Comparison of ENCODE assay signal across 21 cellular contexts in genomic region chr7:32318300-32319018, GRCh38.
DNase-seq lines count a peak whose midpoint lies in the region; ATAC-seq and TF ChIP-seq lines count a peak whose summit lies in the region.
"Had no signal": no experiment of that assay in that cellular context is flagged by ENCODE, and none has a peak within 500 bp of the region (broad histone marks: within the 10 kb centered on the region; RNA-seq: fewer than 3 reads in every experiment).

No MANE protein-coding gene starts in this region.

- H3K27me3 Mint-ChIP-seq in endodermal cell (ENCODE audit: insufficient read depth), result peaks cover 16% of the 10 kb centered on the region

- CTCF ChIA-PET in mammary epithelial cell (lab: Charles Lee; ENCODE audit: low non-redundant PET), result no interaction called here

- no peak for TF ChIP-seq POLR2A in breast epithelium (IDR thresholded peaks at IDR 0.05)
- no peak for TF ChIP-seq POLR2A in heart left ventricle (IDR thresholded peaks at IDR 0.05)

- no peak overlapping the region for H3K9ac ChIP-seq in mammary epithelial cell (ENCODE audit: insufficient read depth, low read length)
- H3K9ac ChIP-seq in endodermal cell (ENCODE audit: extremely low read depth, low read length, poor library complexity, severe bottlenecking), result no peak overlapping the region

- in situ Hi-C loops in mammary epithelial cell (cut with MboI; ENCODE audit: low sequenced_read_pairs in 2 of 2), result no loop called here

- no TSS peak for BruUV-seq in mammary epithelial cell (replicated peaks; lab: Mats Ljungman, UMichigan)

- H3K4me3 ChIP-seq in breast epithelium, result peak overlapping the region; percentile 13 to 17 (median 15)
- H3K4me3 ChIP-seq in mammary epithelial cell (replicated peaks in 1 of 3; ENCODE audit: insufficient read depth in 1 of 3, low read depth in 2 of 3, low read length in 3 of 3), result no peak overlapping the region
- H3K4me3 ChIP-seq in heart left ventricle, result peak overlapping the region in 11 of 12 donors; percentile 2 to 56 (median 46)
- peak overlapping the region; percentile 19 for H3K4me3 ChIP-seq in osteoblast (ENCODE audit: insufficient read depth, low read length)
- H3K4me3 ChIP-seq in upper lobe of right lung, result peak overlapping the region; percentile 25
- no peak overlapping the region for H3K4me3 ChIP-seq in endodermal cell (ENCODE audit: low read length)
- H3K4me3 ChIP-seq: cardiac muscle cell, MG63, PC-9 had no signal

- H3K4me2 ChIP-seq in mammary epithelial cell (ENCODE audit: insufficient read depth, low read depth, low read length), result no peak overlapping the region
- H3K4me2 ChIP-seq in osteoblast (ENCODE audit: insufficient read depth, low read length), result peak overlapping the region; percentile 43
- H3K4me2 ChIP-seq: PC-9 had no signal

- peaks cover 0 to 6% of the 10 kb centered on the region in 2 donors for H3K27me3 ChIP-seq in breast epithelium
- H3K27me3 ChIP-seq in mammary epithelial cell (ENCODE audit: insufficient read depth, low read length), result peaks cover 2% of the 10 kb centered on the region
- H3K27me3 ChIP-seq in heart left ventricle, result peaks cover 0 to 21% (median 0%) of the 10 kb centered on the region in 9 donors
- H3K27me3 ChIP-seq in osteoblast (ENCODE audit: insufficient read depth, low read length), result peaks cover 10% of the 10 kb centered on the region
- H3K27me3 ChIP-seq in upper lobe of right lung, result peaks cover 34% of the 10 kb centered on the region
- no peaks in the 10 kb centered on the region for H3K27me3 ChIP-seq in endodermal cell (ENCODE audit: control insufficient read depth, insufficient read depth, low read length, poor library complexity, severe bottlenecking)
- H3K27me3 ChIP-seq: cardiac muscle cell, MG63 had no signal

- H2AFZ ChIP-seq in mammary epithelial cell (ENCODE audit: low read depth, low read length) (no peak overlapping the region), osteoblast (ENCODE audit: low read length) (peak overlapping the region; percentile 22)
- H2AFZ ChIP-seq: PC-9 had no signal

- no peak overlapping the region for H3K27ac Mint-ChIP-seq in endodermal cell
- H3K27ac Mint-ChIP-seq: activated CD4-positive, alpha-beta T cell treated with anti-CD3 and anti-CD28 coated beads, Interleukin-2, amount 10 ng/mL, durations not matched to agents 24 days and 14 days; activated naive CD8-positive, alpha-beta T cell treated with anti-CD3 and anti-CD28 coated beads for 36 hours; mesothelial cell of epicardium had no signal

- no peak overlapping the region for H3K27ac ChIP-seq in breast epithelium
- no peak overlapping the region for H3K27ac ChIP-seq in mammary epithelial cell (ENCODE audit: insufficient read depth, low read depth, low read length)
- H3K27ac ChIP-seq in heart left ventricle, result peak overlapping the region in 1 of 12 donors; percentile 24
- no peak overlapping the region for H3K27ac ChIP-seq in osteoblast (ENCODE audit: low read depth, low read length)
- H3K27ac ChIP-seq in upper lobe of right lung, result no peak overlapping the region
- no peak overlapping the region for H3K27ac ChIP-seq in endodermal cell (ENCODE audit: low read depth, low read length)
- H3K27ac ChIP-seq: cardiac muscle cell, PC-9 had no signal

- H3K36me3 ChIP-seq in breast epithelium (no peaks in the 10 kb centered on the region), mammary epithelial cell (ENCODE audit: insufficient read depth, low read length) (no peaks in the 10 kb centered on the region), heart left ventricle (no peaks in the 10 kb centered on the region), osteoblast (ENCODE audit: insufficient read depth, low read length) (no peaks in the 10 kb centered on the region), upper lobe of right lung (no peaks in the 10 kb centered on the region), endodermal cell (ENCODE audit: control insufficient read depth, insufficient read depth, low read length) (no peaks in the 10 kb centered on the region)
- H3K36me3 ChIP-seq: cardiac muscle cell, MG63 had no signal

- 81% methylated on average over 25 of the region's 37 CpGs for WGBS in mammary epithelial cell (ENCODE audit: low coverage, missing lambda C conversion rate)
- WGBS in heart left ventricle, 4 donors, result 23 to 43% (median 34%) methylated on average over 34 to 37 of the region's 37 CpGs
- WGBS in endodermal cell (ENCODE audit: insufficient coverage in 1 of 2, insufficient read length in 1 of 2), 2 experiments, result 90 to 92% methylated on average over 27 to 37 of the region's 37 CpGs

- no peaks in the 10 kb centered on the region for H3K9me3 ChIP-seq in breast epithelium
- H3K9me3 ChIP-seq in mammary epithelial cell (replicated peaks; ENCODE audit: insufficient read depth, low read length), result no peaks in the 10 kb centered on the region
- H3K9me3 ChIP-seq in heart left ventricle, result no peaks in the 10 kb centered on the region
- H3K9me3 ChIP-seq in osteoblast (ENCODE audit: low read depth, low read length), result no peaks in the 10 kb centered on the region
- no peaks in the 10 kb centered on the region for H3K9me3 ChIP-seq in upper lobe of right lung
- no peaks in the 10 kb centered on the region for H3K9me3 ChIP-seq in endodermal cell (ENCODE audit: control insufficient read depth, low read length)
- H3K9me3 ChIP-seq: MG63 had no signal

- dilution Hi-C loops in mammary epithelial cell (cut with HindIII; ENCODE audit: low sequenced_read_pairs), result no loop called here

- H3K4me1 ChIP-seq in breast epithelium (no peaks in the 10 kb centered on the region), mammary epithelial cell (ENCODE audit: insufficient read depth, low read length) (no peaks in the 10 kb centered on the region), heart left ventricle (peaks cover 0 to 12% (median 0%) of the 10 kb centered on the region in 12 donors), osteoblast (ENCODE audit: insufficient read depth, low read length) (no peaks in the 10 kb centered on the region), upper lobe of right lung (no peaks in the 10 kb centered on the region), endodermal cell (ENCODE audit: control insufficient read depth, insufficient read depth, low read length) (no peaks in the 10 kb centered on the region)

- TF ChIP-seq CTCF in breast epithelium (IDR thresholded peaks at IDR 0.05), result no peak
- TF ChIP-seq CTCF in mammary epithelial cell (conservative IDR thresholded peaks at IDR 0.05 in 1 of 2, IDR thresholded peaks at IDR 0.05 in 1 of 2; ENCODE audit: extremely low read depth in 1 of 2, insufficient read depth in 1 of 2, low read depth in 1 of 2, low read length in 2 of 2), result no peak
- no peak for TF ChIP-seq CTCF in heart left ventricle (IDR thresholded peaks at IDR 0.05)
- no peak for TF ChIP-seq CTCF in osteoblast (IDR thresholded peaks at IDR 0.05; ENCODE audit: extremely low read depth, low read depth, low read length)
- TF ChIP-seq CTCF in upper lobe of right lung (IDR thresholded peaks at IDR 0.05), result no peak
- TF ChIP-seq CTCF in endodermal cell (conservative IDR thresholded peaks at IDR 0.05), result no peak

- no peaks in the 10 kb centered on the region for H3K9me3 Mint-ChIP-seq in endodermal cell
- H3K9me3 Mint-ChIP-seq: activated CD4-positive, alpha-beta T cell treated with anti-CD3 and anti-CD28 coated beads, Interleukin-2, amount 10 ng/mL, durations not matched to agents 24 days and 14 days; activated naive CD8-positive, alpha-beta T cell treated with anti-CD3 and anti-CD28 coated beads for 36 hours; mesothelial cell of epicardium had no signal

- H3K4me1 Mint-ChIP-seq in endodermal cell, result no peaks in the 10 kb centered on the region
- H3K4me1 Mint-ChIP-seq: activated CD4-positive, alpha-beta T cell treated with anti-CD3 and anti-CD28 coated beads, Interleukin-2, amount 10 ng/mL, durations not matched to agents 24 days and 14 days had no signal

- no peak overlapping the region for H3K4me3 Mint-ChIP-seq in endodermal cell
- H3K4me3 Mint-ChIP-seq: activated CD4-positive, alpha-beta T cell treated with anti-CD3 and anti-CD28 coated beads, Interleukin-2, amount 10 ng/mL, durations not matched to agents 24 days and 14 days; activated naive CD8-positive, alpha-beta T cell treated with anti-CD3 and anti-CD28 coated beads for 36 hours; mesothelial cell of epicardium had no signal

- intact Hi-C loops in breast epithelium (cut with DNase I; ENCODE audit: low total_unique reads), result no loop called here
- intact Hi-C loops in mammary epithelial cell (cut with micrococcal nuclease), result no loop called here
- intact Hi-C loops in heart left ventricle (cut with DNase I), result no loop called here
- intact Hi-C loops in upper lobe of right lung (cut with DNase I), result no loop called here

- peak in 3 of 4 donors; percentile 61 to 75 (median 63) for ATAC-seq in heart left ventricle
- peak; percentile 43 for ATAC-seq in upper lobe of right lung

- no peak for DNase-seq in breast epithelium (ENCODE audit: low spot score in 2 of 2)
- DNase-seq in mammary epithelial cell, result no peak
- DNase-seq in heart left ventricle, result peak; percentile 18 to 64 (median 29)
- no peak for DNase-seq in osteoblast (ENCODE audit: insufficient read length, low spot score, missing footprints)
- peak; percentile 61 for DNase-seq in upper lobe of right lung
- no peak for DNase-seq in iPS-NIHi7 (ENCODE audit: extremely low spot score)
- DNase-seq in endodermal cell, result no peak
- DNase-seq in DMS114 treated with DMSO at 0.1 percent for 48 hours (lab: John Stamatoyannopoulos, UW; ENCODE audit: unreplicated experiment), result no peak
- DNase-seq: activated CD4-positive, alpha-beta T cell treated with anti-CD3 and anti-CD28 coated beads, Interleukin-2, amount 10 ng/mL, durations not matched to agents 24 days and 14 days; activated naive CD8-positive, alpha-beta T cell treated with anti-CD3 and anti-CD28 coated beads for 36 hours; activated T-cell treated with anti-CD3 and anti-CD28 coated beads, Interleukin-2, amount 50 U/mL, for 1 hour; C1 segment of cervical spinal cord; DND-41; effector CD4-positive, alpha-beta T cell; MG63; NCI-H187 treated with DMSO at 0.1 percent for 48 hours; NCI-H526 treated with DMSO at 0.1 percent for 48 hours; PC-9; small intestine had no signal

- H3K79me2 ChIP-seq in mammary epithelial cell (ENCODE audit: insufficient read depth, low read length), result no peaks in the 10 kb centered on the region
- H3K79me2 ChIP-seq in osteoblast (ENCODE audit: insufficient read depth, low read length), result no peaks in the 10 kb centered on the region

- no peaks in the 10 kb centered on the region for H3K36me3 Mint-ChIP-seq in endodermal cell (ENCODE audit: low read depth)
- H3K36me3 Mint-ChIP-seq: activated naive CD8-positive, alpha-beta T cell treated with anti-CD3 and anti-CD28 coated beads for 36 hours; mesothelial cell of epicardium had no signal

- H4K20me1 ChIP-seq in mammary epithelial cell (ENCODE audit: insufficient read depth, low read length) (no peaks in the 10 kb centered on the region), osteoblast (ENCODE audit: insufficient read depth, low read length) (no peaks in the 10 kb centered on the region)

Comparison
In these comparisons a context has a peak if more than half of its experiments do, and no peak if none do; other contexts are left out.
1. H3K4me3 ChIP-seq: peak in breast epithelium (3 of 3), heart left ventricle (11 of 12), osteoblast (single experiment) and upper lobe of right lung (single experiment); none in mammary epithelial cell (0 of 3) and endodermal cell (single experiment).
2. DNase-seq: peak in heart left ventricle (5 of 5) and upper lobe of right lung (single experiment); none in breast epithelium (0 of 2), mammary epithelial cell (single experiment), osteoblast (single experiment), iPS-NIHi7 (single experiment), endodermal cell (single experiment) and DMS114 treated with DMSO at 0.1 percent for 48 hours (single experiment).